Comparison of ENCODE assay signal across 22 cellular contexts in the genomic region with DNA sequence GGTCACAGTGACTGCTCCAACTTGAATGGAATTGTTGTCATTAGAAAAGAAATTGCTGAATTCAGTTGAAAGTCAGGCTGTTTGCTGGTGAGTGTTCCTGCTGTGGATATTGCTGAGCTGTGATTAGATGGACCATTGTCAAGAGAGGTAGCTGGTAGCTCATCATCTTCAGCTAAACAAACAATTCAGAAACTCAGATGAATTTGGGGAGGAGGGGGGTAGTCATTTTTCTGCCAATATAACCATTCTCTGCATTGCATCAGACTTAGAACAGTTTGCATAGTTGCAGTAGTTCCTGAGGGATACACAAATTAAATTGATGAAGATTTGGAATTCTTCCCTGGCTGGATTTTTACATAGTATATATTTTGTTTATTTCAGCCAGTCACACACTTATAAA.
DNase-seq lines count a peak whose midpoint lies in the region; ATAC-seq and TF ChIP-seq lines count a peak whose summit lies in the region.
"Had no signal": no experiment of that assay in that cellular context is flagged by ENCODE, and none has a peak within 500 bp of the region (broad histone marks: within the 10 kb centered on the region; RNA-seq: fewer than 3 reads in every experiment).

No MANE protein-coding gene starts in this region.

- peak; percentile 89 for ATAC-seq in left lobe of liver
- no peak for ATAC-seq in GM21825 (IDR thresholded peaks at IDR 0.05; ENCODE audit: unreplicated experiment)
- ATAC-seq: activated CD4-positive, CD25-positive, alpha-beta regulatory T cell treated with anti-CD3 and anti-CD28 coated beads, Interleukin-2, amount 50 U/mL, for 24 hours; activated CD8-positive, alpha-beta T cell treated with anti-CD3 and anti-CD28 coated beads, Interleukin-2, amount 10 ng/mL, durations not matched to agents 7 days and 5 days; stimulated activated naive B cell treated with anti-CD40 and anti-IgM and Interleukin-4, amounts not matched to agents 10 μg/mL and 1 μg/mL and 100 μg/mL, for 72 hours had no signal

- H3K36me3 Mint-ChIP-seq in HFFc6 (ENCODE audit: low read depth): peaks cover 77% of the 10 kb centered on the region
- H3K36me3 Mint-ChIP-seq: CD4-positive, CD25-positive, alpha-beta regulatory T cell had no signal

- H3K9me3 Mint-ChIP-seq in HFFc6: no peaks in the 10 kb centered on the region
- H3K9me3 Mint-ChIP-seq: stimulated activated naive B cell treated with anti-CD40 and anti-IgM and Interleukin-4, amounts not matched to agents 10 μg/mL and 1 μg/mL and 100 μg/mL, for 72 hours had no signal

- peak overlapping the region; percentile 85 for H3K4me3 Mint-ChIP-seq in HFFc6
- H3K4me3 Mint-ChIP-seq: activated CD8-positive, alpha-beta T cell treated with anti-CD3 and anti-CD28 coated beads, Interleukin-2, amount 10 ng/mL, durations not matched to agents 7 days and 5 days; brain; CD4-positive, CD25-positive, alpha-beta regulatory T cell; stimulated activated naive B cell treated with anti-CD40 and anti-IgM and Interleukin-4, amounts not matched to agents 10 μg/mL and 1 μg/mL and 100 μg/mL, for 72 hours had no signal

- TF ChIP-seq CTCF in HFFc6 (IDR thresholded peaks at IDR 0.05) (no peak), GM20000 (IDR thresholded peaks at IDR 0.05; ENCODE audit: extremely low read depth, missing control alignments) (no peak)

- H3K4me1 Mint-ChIP-seq in HFFc6 (ENCODE audit: low read depth): peaks cover 85% of the 10 kb centered on the region

- DNase-seq in AG08395 (ENCODE audit: low spot score) (peak; percentile 46), HFFc6 (peak; percentile 29), dedifferentiated amniotic fluid mesenchymal stem cell (ENCODE audit: extremely low spot score) (peak; percentile 67), left lobe of liver (ENCODE audit: low spot score) (no peak), GM20000 (ENCODE audit: low spot score) (no peak), NCI-H2196 (lab: John Stamatoyannopoulos, UW; ENCODE audit: unreplicated experiment) (no peak), G401 (ENCODE audit: low spot score) (no peak)
- DNase-seq: activated CD8-positive, alpha-beta T cell treated with anti-CD3 and anti-CD28 coated beads, Interleukin-2, amount 10 ng/mL, durations not matched to agents 7 days and 5 days; activated gamma-delta T cell; activated T-cell treated with anti-CD3 and anti-CD28 coated beads for 4 hours; CD4-positive, CD25-positive, alpha-beta regulatory T cell; effector memory CD4-positive, alpha-beta T cell; mesendoderm; NCI-H146; NCI-H510A treated with DMSO at 0.1 percent for 48 hours; NK-92 treated with Interleukin-12 subunit alpha and Interleukin-12 subunit beta, amount 100 ng/mL, for 24 hours; SHP77; stimulated activated CD4-positive, alpha-beta T cell treated with anti-CD3 and anti-CD28 coated beads, Interleukin-4, amount 100 ng/mL, for 24 hours; stimulated activated naive B cell treated with anti-CD40 and anti-IgM and Interleukin-4, amounts not matched to agents 10 μg/mL and 1 μg/mL and 100 μg/mL, for 72 hours had no signal

- peak overlapping the region; percentile 87 for H3K27ac Mint-ChIP-seq in HFFc6
- H3K27ac Mint-ChIP-seq: activated CD8-positive, alpha-beta T cell treated with anti-CD3 and anti-CD28 coated beads, Interleukin-2, amount 10 ng/mL, durations not matched to agents 7 days and 5 days; CD4-positive, CD25-positive, alpha-beta regulatory T cell; stimulated activated naive B cell treated with anti-CD40 and anti-IgM and Interleukin-4, amounts not matched to agents 10 μg/mL and 1 μg/mL and 100 μg/mL, for 72 hours had no signal

- in situ Hi-C loops in G401 (cut with HindIII; ENCODE audit: low sequenced_read_pairs): no loop called here

- H3K27me3 Mint-ChIP-seq in HFFc6 (ENCODE audit: insufficient read depth): peaks cover 1% of the 10 kb centered on the region; the same call in 1 of the 2 replicates
- H3K27me3 Mint-ChIP-seq: brain; CD4-positive, CD25-positive, alpha-beta regulatory T cell; stimulated activated naive B cell treated with anti-CD40 and anti-IgM and Interleukin-4, amounts not matched to agents 10 μg/mL and 1 μg/mL and 100 μg/mL, for 72 hours had no signal

Comparison
In these comparisons a context has a peak if more than half of its experiments do, and no peak if none do; other contexts are left out.
1. DNase-seq: peak in AG08395 (single experiment), HFFc6 (single experiment) and dedifferentiated amniotic fluid mesenchymal stem cell (single experiment); none in left lobe of liver (single experiment), GM20000 (single experiment), NCI-H2196 (single experiment) and G401 (single experiment).